Comparison of ENCODE assay signal across 7 cellular contexts in the genomic region with DNA sequence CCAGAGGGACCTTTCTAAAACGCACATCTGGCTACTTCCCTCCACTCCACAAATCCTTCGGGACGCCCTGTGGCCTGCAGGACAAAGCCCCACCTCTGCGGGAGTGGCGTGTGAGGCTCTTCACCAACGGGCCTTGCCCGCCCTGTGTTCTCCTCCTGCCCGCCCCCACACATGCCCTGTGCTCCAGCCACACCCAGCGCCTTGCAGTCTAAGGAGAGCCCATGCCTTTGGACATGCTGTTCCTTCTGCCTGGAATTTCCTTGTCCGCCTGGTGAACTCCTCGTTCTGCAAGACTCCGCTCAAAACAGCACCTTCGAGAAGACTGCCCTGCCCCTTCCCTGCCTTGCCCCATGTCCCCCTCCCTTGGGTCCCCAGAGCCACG. TPM values are rescaled to one million over a fixed set of nuclear protein-coding genes. Genes with fewer than 3 reads are reported as not detected.
DNase-seq lines count a peak whose midpoint lies in the region; ATAC-seq and TF ChIP-seq lines count a peak whose summit lies in the region.
"Had no signal": no experiment of that assay in that cellular context is flagged by ENCODE, and none has a peak within 500 bp of the region (broad histone marks: within the 10 kb centered on the region; RNA-seq: fewer than 3 reads in every experiment).

No MANE protein-coding gene starts in this region.

- H2BK120ac ChIP-seq in mesendoderm (ENCODE audit: low read depth, low read length): no peak overlapping the region

- no peaks in the 10 kb centered on the region for H3K9me3 ChIP-seq in RWPE2 (ENCODE audit: severe bottlenecking)
- H3K9me3 ChIP-seq: ascending aorta had no signal

- ATAC-seq in RWPE2 (ENCODE audit: low read depth): peak; percentile 88
- ATAC-seq in left lobe of liver: peak; percentile 8

- no peak overlapping the region for H3K4ac ChIP-seq in mesendoderm (ENCODE audit: low read depth, low read length)

- H3K4me2 ChIP-seq in mesendoderm (ENCODE audit: low read length): no peak overlapping the region

- no peaks in the 10 kb centered on the region for H3K27me3 ChIP-seq in RWPE2 (ENCODE audit: insufficient read depth, poor library complexity, severe bottlenecking)
- H3K27me3 ChIP-seq in mesendoderm (ENCODE audit: insufficient read depth, low read length, poor library complexity): no peaks in the 10 kb centered on the region
- H3K27me3 ChIP-seq: ascending aorta had no signal

- no peak overlapping the region for H4K8ac ChIP-seq in mesendoderm (ENCODE audit: low read depth, low read length)

- H3K4me3 ChIP-seq in RWPE2 (ENCODE audit: severe bottlenecking): no peak overlapping the region
- no peak overlapping the region for H3K4me3 ChIP-seq in mesendoderm (ENCODE audit: low read length)
- H3K4me3 ChIP-seq: ascending aorta had no signal

- no CpG with 5 or more reads among the region's 14 CpGs for WGBS in mesendoderm (ENCODE audit: extremely low coverage, insufficient coverage, low lambda C conversion rate)

- H3K56ac ChIP-seq in mesendoderm (ENCODE audit: low read length): no peak overlapping the region

- no peak overlapping the region for H3K18ac ChIP-seq in mesendoderm (ENCODE audit: low read length)

- H3K36me3 ChIP-seq in RWPE2 (ENCODE audit: low read depth) (peaks cover 96% of the 10 kb centered on the region), mesendoderm (ENCODE audit: control insufficient read depth, insufficient read depth, low read length) (peaks cover 52% of the 10 kb centered on the region)

- peaks cover 37% of the 10 kb centered on the region for H3K79me1 ChIP-seq in mesendoderm (ENCODE audit: low read length)

- no peak for TF ChIP-seq CTCF in RWPE2 (IDR thresholded peaks at IDR 0.05; ENCODE audit: poor library complexity, severe bottlenecking)

- H3K79me2 ChIP-seq in mesendoderm (ENCODE audit: control insufficient read depth, insufficient read depth, low read length): peaks cover 37% of the 10 kb centered on the region

- H3K4me1 ChIP-seq in RWPE2 (ENCODE audit: insufficient read depth, poor library complexity, severe bottlenecking): peaks cover 38% of the 10 kb centered on the region
- no peaks in the 10 kb centered on the region for H3K4me1 ChIP-seq in mesendoderm (ENCODE audit: control insufficient read depth, low read depth, low read length)
- H3K4me1 ChIP-seq: ascending aorta had no signal

- peak overlapping the region; percentile 88 for H3K27ac ChIP-seq in RWPE2 (ENCODE audit: poor library complexity, severe bottlenecking)
- H3K27ac ChIP-seq in mesendoderm (ENCODE audit: low read depth, low read length): no peak overlapping the region
- H3K27ac ChIP-seq: ascending aorta had no signal

- no peak overlapping the region for H2AK5ac ChIP-seq in mesendoderm (ENCODE audit: low read length)

- no peak overlapping the region for H2BK5ac ChIP-seq in mesendoderm (ENCODE audit: low read length)

- no peak overlapping the region for H3K9ac ChIP-seq in mesendoderm (ENCODE audit: low read length)

- no peak overlapping the region for H4K5ac ChIP-seq in mesendoderm (ENCODE audit: low read length)

- no peak overlapping the region for H3K23ac ChIP-seq in mesendoderm (ENCODE audit: low read length)

- DNase-seq in A172 (ENCODE audit: low spot score) (peak; percentile 51), RWPE2 (ENCODE audit: low spot score) (peak; percentile 94), left lobe of liver (ENCODE audit: low spot score) (no peak), mesendoderm (no peak), iPS-NIHi7 (ENCODE audit: extremely low spot score) (no peak), NCI-H1436 treated with DMSO at 0.1 percent for 48 hours (lab: John Stamatoyannopoulos, UW) (no peak)

- H2BK15ac ChIP-seq in mesendoderm (replicated peaks; ENCODE audit: low read depth): no peak overlapping the region

RNA-seq across cellular contexts. Expression of a gene that starts 7.4 kb away (rescaled TPM):
- 397 and 571 TPM in 2 replicates for total RNA-seq in A172 (2014; rRNA removed; shearing (Covaris generic))
- total RNA-seq in left lobe of liver: 117 TPM
- polyA plus RNA-seq in mesendoderm (2013, experiment 1 of 2): 125 TPM
- polyA plus RNA-seq in mesendoderm (2013, experiment 2 of 2): 126 TPM

RNA-seq across cellular contexts. Expression of a gene that starts 17.2 kb away (rescaled TPM):
- 30.0 and 49.0 TPM in 2 replicates for total RNA-seq in A172 (2014; rRNA removed; shearing (Covaris generic))
- 378 TPM for total RNA-seq in left lobe of liver
- 539 TPM for polyA plus RNA-seq in mesendoderm (2013, experiment 1 of 2)
- polyA plus RNA-seq in mesendoderm (2013, experiment 2 of 2): 505 TPM

RNA-seq across cellular contexts. Expression of a gene that starts 17.7 kb away (rescaled TPM):
- total RNA-seq in A172 (2014; rRNA removed; shearing (Covaris generic)): 0.17 and 0.36 TPM in 2 replicates
- total RNA-seq in left lobe of liver: not detected
- polyA plus RNA-seq in mesendoderm (2013, experiment 1 of 2): not detected
- polyA plus RNA-seq in mesendoderm (2013, experiment 2 of 2): not detected

RNA-seq across cellular contexts. Expression of a gene that starts 28.6 kb away (rescaled TPM):
- total RNA-seq in A172 (2014; rRNA removed; shearing (Covaris generic)): not detected in 2 replicates
- total RNA-seq in left lobe of liver: not detected
- polyA plus RNA-seq in mesendoderm (2013, experiment 1 of 2): not detected
- not detected for polyA plus RNA-seq in mesendoderm (2013, experiment 2 of 2)
- total RNA-seq: ascending aorta had no signal

RNA-seq across cellular contexts. Expression of a gene that starts 47.4 kb away (rescaled TPM):
- not detected in 2 replicates for total RNA-seq in A172 (2014; rRNA removed; shearing (Covaris generic))
- not detected for total RNA-seq in left lobe of liver
- 0.53 TPM for polyA plus RNA-seq in mesendoderm (2013, experiment 1 of 2)
- 0.62 TPM for polyA plus RNA-seq in mesendoderm (2013, experiment 2 of 2)
- total RNA-seq: ascending aorta had no signal

Comparison
In these comparisons a context has a peak if more than half of its experiments do, and no peak if none do; other contexts are left out.
1. DNase-seq: peak in A172 (single experiment) and RWPE2 (single experiment); none in left lobe of liver (single experiment), mesendoderm (single experiment), iPS-NIHi7 (single experiment) and NCI-H1436 treated with DMSO at 0.1 percent for 48 hours (single experiment).